ENCODE assay signal across 15 cellular contexts in the genomic region with DNA sequence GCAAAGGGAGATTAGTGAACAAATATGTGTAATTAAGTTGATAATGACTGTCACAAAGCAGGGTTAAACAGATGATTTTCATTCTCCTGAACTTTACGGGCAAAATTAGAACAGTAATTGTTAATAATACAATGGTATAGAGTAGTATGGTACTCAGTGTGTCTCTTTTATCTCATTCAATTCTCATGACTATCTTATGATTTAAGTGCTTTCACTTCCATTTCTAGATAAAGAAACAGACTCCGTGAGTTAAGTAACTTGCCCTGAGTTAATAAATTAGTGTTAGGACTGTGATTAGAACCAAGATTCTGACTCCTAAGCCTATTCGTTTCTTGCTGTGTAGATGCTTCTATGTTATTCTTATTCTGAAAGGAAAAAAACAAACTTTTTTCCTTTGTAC. TPM values are rescaled to one million over a fixed set of nuclear protein-coding genes. Genes with fewer than 3 reads are reported as not detected.
"Had no signal": no experiment of that assay in that cellular context is flagged by ENCODE, and none has a peak within 500 bp of the region (broad histone marks: within the 10 kb centered on the region; RNA-seq: fewer than 3 reads in every experiment).

No MANE protein-coding gene starts in this region.

- H3K4me3 Mint-ChIP-seq: activated T-helper 1 cell treated with anti-CD3 and anti-CD28 coated beads, Interleukin-12 subunit alpha, Interleukin-12 subunit beta, Interleukin-2, Interleukin-4 antibody, amounts not matched to agents 30 ng/mL and 10 ng/mL and 1 ng/mL, durations not matched to agents 14 hours and 24 hours and 36 hours; effector memory CD8-positive, alpha-beta T cell; naive thymus-derived CD8-positive, alpha-beta T cell; stimulated activated effector memory CD8-positive, alpha-beta T cell treated with anti-CD3 and anti-CD28 coated beads, Interleukin-12 subunit alpha, Interleukin-12 subunit beta, amount 100 ng/mL, for 72 hours; T-helper 1 cell treated with Interleukin-12 subunit alpha and Interleukin-12 subunit beta and Interleukin-4 antibody, amounts not matched to agents 30 μg/mL and 1 μg/mL, for 36 hours had no signal

- H3K27ac Mint-ChIP-seq: activated T-helper 1 cell treated with anti-CD3 and anti-CD28 coated beads, Interleukin-12 subunit alpha, Interleukin-12 subunit beta, Interleukin-2, Interleukin-4 antibody, amounts not matched to agents 30 ng/mL and 10 ng/mL and 1 ng/mL, durations not matched to agents 14 hours and 24 hours and 36 hours; stimulated activated effector memory CD8-positive, alpha-beta T cell treated with anti-CD3 and anti-CD28 coated beads, Interleukin-12 subunit alpha, Interleukin-12 subunit beta, amount 100 ng/mL, for 72 hours; T-helper 1 cell treated with Interleukin-12 subunit alpha and Interleukin-12 subunit beta and Interleukin-4 antibody, amounts not matched to agents 30 μg/mL and 1 μg/mL, for 36 hours had no signal

- H3K9me3 Mint-ChIP-seq: activated naive CD4-positive, alpha-beta T cell treated with anti-CD3 and anti-CD28 coated beads, Interleukin-2, amount 50 U/mL, for 72 hours; activated T-helper 1 cell treated with anti-CD3 and anti-CD28 coated beads, Interleukin-12 subunit alpha, Interleukin-12 subunit beta, Interleukin-2, Interleukin-4 antibody, amounts not matched to agents 30 ng/mL and 10 ng/mL and 1 ng/mL, durations not matched to agents 14 hours and 24 hours and 36 hours; effector memory CD8-positive, alpha-beta T cell; naive thymus-derived CD8-positive, alpha-beta T cell; stimulated activated effector memory CD8-positive, alpha-beta T cell treated with anti-CD3 and anti-CD28 coated beads, Interleukin-12 subunit alpha, Interleukin-12 subunit beta, amount 100 ng/mL, for 72 hours; T-helper 1 cell treated with Interleukin-12 subunit alpha and Interleukin-12 subunit beta and Interleukin-4 antibody, amounts not matched to agents 30 μg/mL and 1 μg/mL, for 36 hours had no signal

- H3K27me3 Mint-ChIP-seq: effector memory CD8-positive, alpha-beta T cell; naive thymus-derived CD8-positive, alpha-beta T cell had no signal

- ATAC-seq: effector memory CD8-positive, alpha-beta T cell; naive thymus-derived CD8-positive, alpha-beta T cell; sciatic nerve; stimulated activated effector memory CD8-positive, alpha-beta T cell treated with anti-CD3 and anti-CD28 coated beads, Interleukin-12 subunit alpha, Interleukin-12 subunit beta, amount 100 ng/mL, for 72 hours had no signal

- DNase-seq: activated CD4-positive, alpha-beta T cell treated with anti-CD3 and anti-CD28 coated beads for 1 hour; activated CD4-positive, alpha-beta T cell treated with anti-CD3 and anti-CD28 coated beads, Interleukin-2, amount 50 U/mL, for 4 hours; activated gamma-delta T cell treated with Interleukin-2 at 50 U/mL for 16 hours; adrenal gland; dermis blood vessel endothelial cell; effector memory CD8-positive, alpha-beta T cell; esophagus squamous epithelium; mesendoderm; naive thymus-derived CD8-positive, alpha-beta T cell; stimulated activated CD4-positive, alpha-beta T cell treated with anti-CD3 and anti-CD28 coated beads, Interleukin-4, amount 100 ng/mL, for 24 hours had no signal

RNA-seq across cellular contexts. Expression of a gene that starts 22.0 kb away (rescaled TPM):
- total RNA-seq: naive thymus-derived CD8-positive, alpha-beta T cell had no signal
